ENCODE assay signal across 18 cellular contexts in the genomic region with DNA sequence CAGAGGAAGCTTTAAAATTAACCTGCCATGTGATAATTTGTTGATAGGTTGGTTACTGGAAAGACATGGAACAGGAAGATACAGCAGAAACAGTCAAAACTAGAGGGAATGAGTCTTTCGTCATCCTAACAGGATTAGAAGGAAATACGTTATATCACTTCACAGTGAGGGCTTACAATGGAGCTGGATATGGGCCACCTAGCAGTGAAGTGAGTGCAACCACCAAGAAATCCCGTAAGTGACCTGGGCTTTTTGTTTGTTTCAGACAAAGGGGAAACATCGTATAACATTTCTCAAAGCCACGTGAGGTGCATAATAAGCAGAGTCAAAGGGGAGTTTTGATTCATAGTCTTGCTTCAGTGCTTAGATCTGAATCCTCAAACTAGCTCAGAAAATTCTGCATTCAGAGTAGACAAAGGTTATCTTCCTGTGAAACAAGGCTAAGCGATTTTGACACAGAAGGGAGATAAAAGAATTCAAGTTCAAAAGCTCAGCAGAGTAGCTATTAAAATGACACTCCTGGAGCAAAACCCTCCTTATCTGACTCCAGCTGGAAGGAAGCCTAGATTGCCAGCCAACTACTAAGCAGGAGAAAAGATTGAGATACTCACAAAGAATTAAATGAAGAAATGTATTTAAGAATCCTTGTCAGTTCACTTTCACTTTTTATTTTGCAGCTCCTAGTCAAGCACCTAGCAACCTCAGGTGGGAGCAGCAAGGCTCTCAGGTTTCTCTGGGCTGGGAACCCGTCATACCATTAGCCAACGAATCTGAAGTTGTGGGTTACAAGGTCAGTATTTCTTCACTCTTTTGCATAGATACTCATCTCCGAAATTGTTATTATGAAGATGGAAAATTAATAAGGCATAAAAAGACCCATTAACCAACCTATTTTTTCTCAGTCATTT.
DNase-seq lines count a peak whose midpoint lies in the region; ATAC-seq and TF ChIP-seq lines count a peak whose summit lies in the region.
"Had no signal": no experiment of that assay in that cellular context is flagged by ENCODE, and none has a peak within 500 bp of the region (broad histone marks: within the 10 kb centered on the region; RNA-seq: fewer than 3 reads in every experiment).

No MANE protein-coding gene starts in this region.

- H3K27ac Mint-ChIP-seq in endodermal cell: no peak overlapping the region
- H3K27ac Mint-ChIP-seq: activated naive CD4-positive, alpha-beta T cell treated with anti-CD3 and anti-CD28 coated beads, Interleukin-2, amount 50 U/mL, for 24 hours had no signal

- peak; percentile 45 to 72 for ATAC-seq in lower lobe of right lung
- peak; percentile 67 for ATAC-seq in upper lobe of right lung
- ATAC-seq in GM18502 (IDR thresholded peaks at IDR 0.05; ENCODE audit: poor library complexity, unreplicated experiment): no peak
- no peak for ATAC-seq in GM21447 (IDR thresholded peaks at IDR 0.05; ENCODE audit: unreplicated experiment)
- ATAC-seq: HCT116 had no signal

- intact Hi-C loops in lower lobe of right lung (cut with DNase I) (no loop called here), upper lobe of right lung (cut with DNase I) (no loop called here)

- H3K4me3 Mint-ChIP-seq in endodermal cell: no peak overlapping the region
- H3K4me3 Mint-ChIP-seq: activated naive CD4-positive, alpha-beta T cell treated with anti-CD3 and anti-CD28 coated beads, Interleukin-2, amount 50 U/mL, for 24 hours had no signal

- H3K27me3 Mint-ChIP-seq in endodermal cell (ENCODE audit: insufficient read depth): peaks cover 62% of the 10 kb centered on the region
- H3K27me3 Mint-ChIP-seq: activated naive CD4-positive, alpha-beta T cell treated with anti-CD3 and anti-CD28 coated beads, Interleukin-2, amount 50 U/mL, for 24 hours had no signal

- H3K36me3 Mint-ChIP-seq in endodermal cell (ENCODE audit: low read depth): no peaks in the 10 kb centered on the region
- H3K36me3 Mint-ChIP-seq: activated naive CD4-positive, alpha-beta T cell treated with anti-CD3 and anti-CD28 coated beads, Interleukin-2, amount 50 U/mL, for 24 hours had no signal

- H3K27ac ChIP-seq in endodermal cell (ENCODE audit: low read depth, low read length) (no peak overlapping the region), lower lobe of right lung (no peak overlapping the region), upper lobe of right lung (no peak overlapping the region)
- H3K27ac ChIP-seq: C4-2B, Peyer's patch had no signal

- H3K4me1 ChIP-seq in endodermal cell (ENCODE audit: control insufficient read depth, insufficient read depth, low read length) (no peaks in the 10 kb centered on the region), lower lobe of right lung (no peaks in the 10 kb centered on the region), upper lobe of right lung (no peaks in the 10 kb centered on the region)
- H3K4me1 ChIP-seq: Peyer's patch had no signal

- 60 to 71% methylated on average over 6 to 8 of the region's 9 CpGs for WGBS in endodermal cell (ENCODE audit: insufficient coverage in 1 of 2, insufficient read length in 1 of 2), 2 experiments

- H3K9me3 ChIP-seq in endodermal cell (ENCODE audit: control insufficient read depth, low read length): peaks cover 12% of the 10 kb centered on the region
- H3K9me3 ChIP-seq in lower lobe of right lung: no peaks in the 10 kb centered on the region
- H3K9me3 ChIP-seq in upper lobe of right lung: no peaks in the 10 kb centered on the region
- H3K9me3 ChIP-seq: Peyer's patch had no signal

- TF ChIP-seq CTCF in endodermal cell (conservative IDR thresholded peaks at IDR 0.05): no peak
- no peak for TF ChIP-seq CTCF in lower lobe of right lung (IDR thresholded peaks at IDR 0.05)
- TF ChIP-seq CTCF in upper lobe of right lung (IDR thresholded peaks at IDR 0.05): no peak

- H3K4me1 Mint-ChIP-seq in endodermal cell: peaks cover 17% of the 10 kb centered on the region
- H3K4me1 Mint-ChIP-seq: activated naive CD4-positive, alpha-beta T cell treated with anti-CD3 and anti-CD28 coated beads, Interleukin-2, amount 50 U/mL, for 24 hours had no signal

- peaks cover 5% of the 10 kb centered on the region for H3K9me3 Mint-ChIP-seq in endodermal cell
- H3K9me3 Mint-ChIP-seq: activated naive CD4-positive, alpha-beta T cell treated with anti-CD3 and anti-CD28 coated beads, Interleukin-2, amount 50 U/mL, for 24 hours had no signal

- H3K36me3 ChIP-seq in endodermal cell (ENCODE audit: control insufficient read depth, insufficient read depth, low read length): no peaks in the 10 kb centered on the region
- H3K36me3 ChIP-seq in lower lobe of right lung: no peaks in the 10 kb centered on the region
- H3K36me3 ChIP-seq in upper lobe of right lung: no peaks in the 10 kb centered on the region
- H3K36me3 ChIP-seq: Peyer's patch had no signal

- DNase-seq in NCI-H82 (lab: John Stamatoyannopoulos, UW): peak; percentile 1
- DNase-seq in NCI-H82 treated with DMSO at 0.1 percent for 48 hours (lab: John Stamatoyannopoulos, UW; ENCODE audit: unreplicated experiment): no peak
- peak; percentile 60 for DNase-seq in endodermal cell
- DNase-seq in lower lobe of right lung: no peak
- no peak for DNase-seq in upper lobe of right lung
- no peak for DNase-seq in glomerular visceral epithelial cell (ENCODE audit: extremely low spot score)
- DNase-seq: effector CD8-positive, alpha-beta T cell; foreskin fibroblast; NCI-H1694; NCI-H524 treated with DMSO at 0.1 percent for 48 hours; occipital lobe; Peyer's patch; stimulated activated CD4-positive, alpha-beta T cell treated with anti-CD3 and anti-CD28 coated beads, Interleukin-4, amount 100 ng/mL, for 4 hours had no signal

- H3K9ac ChIP-seq in endodermal cell (ENCODE audit: extremely low read depth, low read length, poor library complexity, severe bottlenecking): no peak overlapping the region

- no peak overlapping the region for H3K4me3 ChIP-seq in endodermal cell (ENCODE audit: low read length)
- H3K4me3 ChIP-seq in lower lobe of right lung: peak overlapping the region; percentile 30
- peak overlapping the region; percentile 22 for H3K4me3 ChIP-seq in upper lobe of right lung
- H3K4me3 ChIP-seq: Peyer's patch had no signal

- peaks cover 66% of the 10 kb centered on the region for H3K27me3 ChIP-seq in endodermal cell (ENCODE audit: control insufficient read depth, insufficient read depth, low read length, poor library complexity, severe bottlenecking)
- H3K27me3 ChIP-seq in lower lobe of right lung (ENCODE audit: low read depth): no peaks in the 10 kb centered on the region
- H3K27me3 ChIP-seq in upper lobe of right lung: no peaks in the 10 kb centered on the region
- H3K27me3 ChIP-seq: Peyer's patch had no signal

Comparison
In these comparisons a context has a peak if more than half of its experiments do, and no peak if none do; other contexts are left out.
1. DNase-seq: peak in NCI-H82 (single experiment) and endodermal cell (single experiment); none in NCI-H82 treated with DMSO at 0.1 percent for 48 hours (single experiment), lower lobe of right lung (single experiment), upper lobe of right lung (single experiment) and glomerular visceral epithelial cell (single experiment).
2. ATAC-seq: peak in lower lobe of right lung (2 of 2) and upper lobe of right lung (single experiment); none in GM18502 (single experiment) and GM21447 (single experiment).